ENCODE assay signal across 20 cellular contexts in genomic region chr19:55042344-55042678, GRCh38. TPM values are rescaled to one million over a fixed set of nuclear protein-coding genes. Genes with fewer than 3 reads are reported as not detected.
A peak's percentile ranks its signal among the peaks of the same experiment; 100 is the strongest.
DNase-seq lines count a peak whose midpoint lies in the region; ATAC-seq and TF ChIP-seq lines count a peak whose summit lies in the region.
"Had no signal": no experiment of that assay in that cellular context is flagged by ENCODE, and none has a peak within 500 bp of the region (broad histone marks: within the 10 kb centered on the region; RNA-seq: fewer than 3 reads in every experiment).

No MANE protein-coding gene starts in this region.

- no peaks in the 10 kb centered on the region for H3K27me3 ChIP-seq in CD8-positive, alpha-beta memory T cell (ENCODE audit: insufficient read depth, low read length, poor library complexity, severe bottlenecking)
- H3K27me3 ChIP-seq in suprapubic skin (no peaks in the 10 kb centered on the region), PC-9 (ENCODE audit: insufficient read depth, low read depth) (no peaks in the 10 kb centered on the region)
- H3K27me3 ChIP-seq: body of pancreas, gastroesophageal sphincter had no signal

- peaks cover 43% of the 10 kb centered on the region for H4K20me1 ChIP-seq in PC-9 (ENCODE audit: insufficient read depth)

- H2AFZ ChIP-seq in PC-9 = no peak overlapping the region

- no peaks in the 10 kb centered on the region for H3K9me2 ChIP-seq in PC-9 (ENCODE audit: insufficient read depth)

- H3K27me3 Mint-ChIP-seq in activated CD4-positive, alpha-beta T cell treated with anti-CD3 and anti-CD28 coated beads for 36 hours = no peaks in the 10 kb centered on the region
- no peaks in the 10 kb centered on the region for H3K27me3 Mint-ChIP-seq in CD8-positive, alpha-beta memory T cell
- H3K27me3 Mint-ChIP-seq in activated T-helper 2 cell treated with anti-CD3 and anti-CD28 coated beads, Interferon-gamma antibody, Interleukin-2, Interleukin-4, amounts not matched to agents 10 μg/mL and 5 μg/mL and 100 μg/mL, durations not matched to agents 14 hours and 24 hours and 36 hours (ENCODE audit: low read depth) = no peaks in the 10 kb centered on the region
- no peaks in the 10 kb centered on the region for H3K27me3 Mint-ChIP-seq in naive thymus-derived CD8-positive, alpha-beta T cell

- H3F3A ChIP-seq in PC-9 (ENCODE audit: insufficient read depth, low read depth) = peaks cover 32% of the 10 kb centered on the region; the same call in 1 of the 2 replicates

- peak overlapping the region; percentile 68 for H3K27ac Mint-ChIP-seq in activated CD4-positive, alpha-beta T cell treated with anti-CD3 and anti-CD28 coated beads for 36 hours
- H3K27ac Mint-ChIP-seq in CD8-positive, alpha-beta memory T cell = peak overlapping the region in 4 of 8 donors; percentile 47 to 92 (median 59)
- peak overlapping the region; percentile 81 for H3K27ac Mint-ChIP-seq in activated T-helper 2 cell treated with anti-CD3 and anti-CD28 coated beads, Interferon-gamma antibody, Interleukin-2, Interleukin-4, amounts not matched to agents 10 μg/mL and 5 μg/mL and 100 μg/mL, durations not matched to agents 14 hours and 24 hours and 36 hours
- peak overlapping the region; percentile 11 to 83 (median 76) for H3K27ac Mint-ChIP-seq in naive thymus-derived CD8-positive, alpha-beta T cell
- H3K27ac Mint-ChIP-seq: H9, nephron had no signal

- BruUV-seq in PC-9 (replicated peaks; lab: Mats Ljungman, UMichigan) = no TSS peak

- CTCF ChIA-PET in activated CD4-positive, alpha-beta T cell treated with anti-CD3 and anti-CD28 coated beads for 36 hours (lab: Charles Lee) = no interaction called here
- CTCF ChIA-PET in CD8-positive, alpha-beta memory T cell (lab: Charles Lee) = no interaction called here
- CTCF ChIA-PET in PC-9 (lab: Charles Lee) = no interaction called here

- peak overlapping the region; percentile 41 for H3K4me3 Mint-ChIP-seq in activated CD4-positive, alpha-beta T cell treated with anti-CD3 and anti-CD28 coated beads for 36 hours
- H3K4me3 Mint-ChIP-seq in CD8-positive, alpha-beta memory T cell = peak overlapping the region in 5 of 7 donors; percentile 25 to 70 (median 66)
- peak overlapping the region; percentile 71 for H3K4me3 Mint-ChIP-seq in activated T-helper 2 cell treated with anti-CD3 and anti-CD28 coated beads, Interferon-gamma antibody, Interleukin-2, Interleukin-4, amounts not matched to agents 10 μg/mL and 5 μg/mL and 100 μg/mL, durations not matched to agents 14 hours and 24 hours and 36 hours (ENCODE audit: low read depth)
- H3K4me3 Mint-ChIP-seq in naive thymus-derived CD8-positive, alpha-beta T cell = peak overlapping the region; percentile 48 to 87 (median 81)
- H3K4me3 Mint-ChIP-seq: H9, nephron had no signal

- TF ChIP-seq CTCF in suprapubic skin (IDR thresholded peaks at IDR 0.05) (no peak), PC-9 (conservative IDR thresholded peaks at IDR 0.05) (no peak)

- H3K79me2 ChIP-seq in PC-9 (ENCODE audit: low read depth) = no peaks in the 10 kb centered on the region

- peak; percentile 12 for DNase-seq in activated CD4-positive, alpha-beta T cell treated with anti-CD3 and anti-CD28 coated beads for 36 hours
- DNase-seq in activated CD4-positive, alpha-beta T cell treated with anti-CD3 and anti-CD28 coated beads, Interleukin-2, amount 50 U/mL, for 48 hours = no peak
- DNase-seq in CD8-positive, alpha-beta memory T cell = no peak
- DNase-seq in activated T-helper 2 cell treated with anti-CD3 and anti-CD28 coated beads, Interferon-gamma antibody, Interleukin-2, Interleukin-4, amounts not matched to agents 10 μg/mL and 5 μg/mL and 100 μg/mL, durations not matched to agents 14 hours and 24 hours and 36 hours (ENCODE audit: low spot score) = no peak
- no peak for DNase-seq in naive thymus-derived CD8-positive, alpha-beta T cell
- DNase-seq in suprapubic skin (ENCODE audit: low spot score in 2 of 2) = no peak
- DNase-seq in cerebellar nuclear complex (lab: John Stamatoyannopoulos, UW) = no peak
- DNase-seq in PC-9 = no peak
- DNase-seq: activated gamma-delta T cell treated with Interleukin-2 at 50 U/mL for 16 hours, body of pancreas, H9, kidney glomerular epithelial cell, NCI-H1417, NCI-H526 had no signal

- peak; percentile 35 for ATAC-seq in activated CD4-positive, alpha-beta T cell treated with anti-CD3 and anti-CD28 coated beads for 36 hours
- ATAC-seq in naive thymus-derived CD8-positive, alpha-beta T cell = no peak
- ATAC-seq: body of pancreas, esophagus mucosa, gastroesophageal sphincter had no signal

- POLR2A ChIA-PET in activated CD4-positive, alpha-beta T cell treated with anti-CD3 and anti-CD28 coated beads for 36 hours (lab: Charles Lee) = no interaction called here
- POLR2A ChIA-PET in CD8-positive, alpha-beta memory T cell (lab: Charles Lee) = interaction anchor here (0.6 kb wide), 2 partner anchors 342 to 712 kb away, joined by 3 to 9 read pairs; partner anchors contain the start of gene TMEM238
- POLR2A ChIA-PET in naive thymus-derived CD8-positive, alpha-beta T cell (lab: Charles Lee) = interaction anchor here (1.1 to 1.3 kb wide), 2 partner anchors 20 to 74 kb away, joined by 3 to 6 read pairs; partner anchors contain the start of gene RDH13
- POLR2A ChIA-PET in PC-9 (lab: Charles Lee; ENCODE audit: unreplicated experiment) = no interaction called here

- no peak overlapping the region for H3K4me2 ChIP-seq in PC-9

- 82% methylated on average over 9 of the region's 9 CpGs for WGBS in suprapubic skin

- H3K36me3 Mint-ChIP-seq in activated CD4-positive, alpha-beta T cell treated with anti-CD3 and anti-CD28 coated beads for 36 hours (ENCODE audit: low read depth) = peaks cover 28% of the 10 kb centered on the region
- peaks cover 0 to 47% (median 2%) of the 10 kb centered on the region in 3 donors for H3K36me3 Mint-ChIP-seq in CD8-positive, alpha-beta memory T cell
- peaks cover 44% of the 10 kb centered on the region for H3K36me3 Mint-ChIP-seq in activated T-helper 2 cell treated with anti-CD3 and anti-CD28 coated beads, Interferon-gamma antibody, Interleukin-2, Interleukin-4, amounts not matched to agents 10 μg/mL and 5 μg/mL and 100 μg/mL, durations not matched to agents 14 hours and 24 hours and 36 hours (ENCODE audit: low read depth)
- H3K36me3 Mint-ChIP-seq in naive thymus-derived CD8-positive, alpha-beta T cell = peaks cover 0 to 47% (median 8%) of the 10 kb centered on the region in 3 donors

- peaks cover 17% of the 10 kb centered on the region for H3K4me1 ChIP-seq in CD8-positive, alpha-beta memory T cell (ENCODE audit: insufficient read depth, low read length)
- H3K4me1 ChIP-seq in suprapubic skin = no peaks in the 10 kb centered on the region
- no peaks in the 10 kb centered on the region for H3K4me1 ChIP-seq in PC-9 (replicated peaks; ENCODE audit: insufficient read depth)
- H3K4me1 ChIP-seq: body of pancreas, gastroesophageal sphincter had no signal

- H3K4me3 ChIP-seq in CD8-positive, alpha-beta memory T cell (ENCODE audit: low read length) = no peak overlapping the region
- H3K4me3 ChIP-seq in suprapubic skin = no peak overlapping the region
- no peak overlapping the region for H3K4me3 ChIP-seq in PC-9
- H3K4me3 ChIP-seq: body of pancreas, gastroesophageal sphincter had no signal

- peaks cover 19% of the 10 kb centered on the region for H3K4me1 Mint-ChIP-seq in activated CD4-positive, alpha-beta T cell treated with anti-CD3 and anti-CD28 coated beads for 36 hours
- H3K4me1 Mint-ChIP-seq in CD8-positive, alpha-beta memory T cell = peaks cover 18 to 23% (median 21%) of the 10 kb centered on the region in 3 donors
- peaks cover 18% of the 10 kb centered on the region for H3K4me1 Mint-ChIP-seq in activated T-helper 2 cell treated with anti-CD3 and anti-CD28 coated beads, Interferon-gamma antibody, Interleukin-2, Interleukin-4, amounts not matched to agents 10 μg/mL and 5 μg/mL and 100 μg/mL, durations not matched to agents 14 hours and 24 hours and 36 hours (ENCODE audit: low read depth)
- H3K4me1 Mint-ChIP-seq in naive thymus-derived CD8-positive, alpha-beta T cell = peaks cover 16 to 22% (median 20%) of the 10 kb centered on the region in 4 donors
- H3K4me1 Mint-ChIP-seq: H9, nephron had no signal

- no peak for TF ChIP-seq POLR2A in suprapubic skin (IDR thresholded peaks at IDR 0.05)

- TF ChIP-seq EP300 in suprapubic skin (IDR thresholded peaks at IDR 0.05) = no peak

- H3K27ac ChIP-seq in CD8-positive, alpha-beta memory T cell (ENCODE audit: low read depth, low read length) = no peak overlapping the region
- no peak overlapping the region for H3K27ac ChIP-seq in suprapubic skin
- H3K27ac ChIP-seq in PC-9 = no peak overlapping the region
- H3K27ac ChIP-seq: body of pancreas, gastroesophageal sphincter had no signal

- intact Hi-C loops in activated CD4-positive, alpha-beta T cell treated with anti-CD3 and anti-CD28 coated beads for 36 hours (cut with DNase I, micrococcal nuclease) = no loop called here
- intact Hi-C loops in activated T-helper 2 cell treated with anti-CD3 and anti-CD28 coated beads, Interferon-gamma antibody, Interleukin-2, Interleukin-4, amounts not matched to agents 10 μg/mL and 5 μg/mL and 100 μg/mL, durations not matched to agents 14 hours and 24 hours and 36 hours (cut with micrococcal nuclease) = loop anchor here (2.0 kb wide), 1 partner anchor 20 kb away; the partner anchor contains the start of gene RDH13
- intact Hi-C loops in PC-9 (cut with micrococcal nuclease; ENCODE audit: unreplicated experiment) = no loop called here

- H3K9me3 Mint-ChIP-seq in activated CD4-positive, alpha-beta T cell treated with anti-CD3 and anti-CD28 coated beads for 36 hours (ENCODE audit: low read depth) = no peaks in the 10 kb centered on the region
- no peaks in the 10 kb centered on the region for H3K9me3 Mint-ChIP-seq in CD8-positive, alpha-beta memory T cell
- H3K9me3 Mint-ChIP-seq in activated T-helper 2 cell treated with anti-CD3 and anti-CD28 coated beads, Interferon-gamma antibody, Interleukin-2, Interleukin-4, amounts not matched to agents 10 μg/mL and 5 μg/mL and 100 μg/mL, durations not matched to agents 14 hours and 24 hours and 36 hours = no peaks in the 10 kb centered on the region
- peaks cover 0 to 2% (median 0%) of the 10 kb centered on the region in 9 donors for H3K9me3 Mint-ChIP-seq in naive thymus-derived CD8-positive, alpha-beta T cell
- H3K9me3 Mint-ChIP-seq: H9, nephron had no signal

- no peaks in the 10 kb centered on the region for H3K36me3 ChIP-seq in CD8-positive, alpha-beta memory T cell (ENCODE audit: insufficient read depth, low read length)
- H3K36me3 ChIP-seq in suprapubic skin = peaks cover 59% of the 10 kb centered on the region
- peaks cover 10% of the 10 kb centered on the region for H3K36me3 ChIP-seq in PC-9 (ENCODE audit: low read depth)

- no peaks in the 10 kb centered on the region for H3K9me3 ChIP-seq in CD8-positive, alpha-beta memory T cell (ENCODE audit: low read length)
- H3K9me3 ChIP-seq in suprapubic skin (no peaks in the 10 kb centered on the region), PC-9 (ENCODE audit: insufficient read depth, low read depth) (no peaks in the 10 kb centered on the region)
- H3K9me3 ChIP-seq: body of pancreas, gastroesophageal sphincter had no signal

RNA-seq across cellular contexts. Expression of gene GP6, which starts 4.2 kb away (rescaled TPM):
- under 1 TPM in 1 of 2 experiments, not detected in 1; 0.09 TPM for total RNA-seq in activated CD4-positive, alpha-beta T cell treated with anti-CD3 and anti-CD28 coated beads for 36 hours
- not detected for total RNA-seq in CD8-positive, alpha-beta memory T cell
- 0.21 TPM for polyA plus RNA-seq in CD8-positive, alpha-beta memory T cell
- total RNA-seq in activated T-helper 2 cell treated with anti-CD3 and anti-CD28 coated beads, Interferon-gamma antibody, Interleukin-2, Interleukin-4, amounts not matched to agents 10 μg/mL and 5 μg/mL and 100 μg/mL, durations not matched to agents 14 hours and 24 hours and 36 hours = 0.37 and 0.50 TPM in 2 replicates
- total RNA-seq in naive thymus-derived CD8-positive, alpha-beta T cell = under 1 TPM; 0.31 to 0.69 TPM
- polyA plus RNA-seq in naive thymus-derived CD8-positive, alpha-beta T cell = under 1 TPM in 1 of 3 donors, not detected in 2; 0.08 TPM
- total RNA-seq in suprapubic skin (1 to 10 TPM in 2 of 4 donors, under 1 TPM in 1, not detected in 1; 0.42 to 2.6 (median 1.7) TPM), PC-9 (2021) (0.76 and 1.3 TPM in 2 replicates)
- total RNA-seq: dermis microvascular lymphatic vessel endothelial cell, gastroesophageal sphincter, urinary bladder had no signal
- polyA plus RNA-seq: BJ had no signal

RNA-seq across cellular contexts. Expression of gene RDH13, which starts 20.6 kb away (rescaled TPM):
- 10 to 100 TPM; 11.9 to 12.8 TPM for total RNA-seq in activated CD4-positive, alpha-beta T cell treated with anti-CD3 and anti-CD28 coated beads for 36 hours
- 10 to 100 TPM; 21.4 to 22.2 TPM for total RNA-seq in CD8-positive, alpha-beta memory T cell
- polyA plus RNA-seq in CD8-positive, alpha-beta memory T cell = 15.8 TPM
- 18.3 and 18.9 TPM in 2 replicates for total RNA-seq in activated T-helper 2 cell treated with anti-CD3 and anti-CD28 coated beads, Interferon-gamma antibody, Interleukin-2, Interleukin-4, amounts not matched to agents 10 μg/mL and 5 μg/mL and 100 μg/mL, durations not matched to agents 14 hours and 24 hours and 36 hours
- 10 to 100 TPM; 24.3 to 26.1 TPM for total RNA-seq in naive thymus-derived CD8-positive, alpha-beta T cell
- polyA plus RNA-seq in naive thymus-derived CD8-positive, alpha-beta T cell = 10 to 100 TPM in 1 of 3 donors, 1 to 10 TPM in 2; 4.3 to 18.0 (median 5.3) TPM
- total RNA-seq in suprapubic skin = 100 to 1,000 TPM in 2 of 4 donors, 10 to 100 TPM in 2; 70.6 to 225 (median 108) TPM
- 39.8 and 42.1 TPM in 2 replicates for total RNA-seq in PC-9 (2021)

RNA-seq across cellular contexts. Expression of gene EPS8L1, which starts 33.4 kb away (rescaled TPM):
- 1 to 10 TPM; 2.2 to 2.3 TPM for total RNA-seq in activated CD4-positive, alpha-beta T cell treated with anti-CD3 and anti-CD28 coated beads for 36 hours
- under 1 TPM; 0.27 to 0.74 TPM for total RNA-seq in CD8-positive, alpha-beta memory T cell
- 0.28 TPM for polyA plus RNA-seq in CD8-positive, alpha-beta memory T cell
- 4.9 and 6.6 TPM in 2 replicates for total RNA-seq in activated T-helper 2 cell treated with anti-CD3 and anti-CD28 coated beads, Interferon-gamma antibody, Interleukin-2, Interleukin-4, amounts not matched to agents 10 μg/mL and 5 μg/mL and 100 μg/mL, durations not matched to agents 14 hours and 24 hours and 36 hours
- total RNA-seq in naive thymus-derived CD8-positive, alpha-beta T cell = under 1 TPM in 1 of 2 experiments, not detected in 1; 0.39 TPM
- 1 to 10 TPM in 1 of 3 donors, under 1 TPM in 2; 0.81 to 2.1 (median 0.85) TPM for polyA plus RNA-seq in naive thymus-derived CD8-positive, alpha-beta T cell
- 100 to 1,000 TPM; 243 to 384 (median 304) TPM for total RNA-seq in suprapubic skin
- 111 and 162 TPM in 2 replicates for total RNA-seq in PC-9 (2021)

Comparison
In these comparisons a context has a peak if more than half of its experiments do, and no peak if none do; other contexts are left out.
1. RNA of gene EPS8L1, which starts 33.4 kb away (total RNA-seq): 243 to 384 TPM in suprapubic skin and 111 to 162 TPM in PC-9; 4.9 to 6.6 TPM in activated T-helper 2 cell treated with anti-CD3 and anti-CD28 coated beads, Interferon-gamma antibody, Interleukin-2, Interleukin-4, amounts not matched to agents 10 μg/mL and 5 μg/mL and 100 μg/mL, durations not matched to agents 14 hours and 24 hours and 36 hours, 2.2 to 2.3 TPM in activated CD4-positive, alpha-beta T cell treated with anti-CD3 and anti-CD28 coated beads for 36 hours, 0.27 to 0.74 TPM in CD8-positive, alpha-beta memory T cell and 0.39 TPM in naive thymus-derived CD8-positive, alpha-beta T cell; every median in the first group is over 10 times any median in the second.
2. POLR2A ChIA-PET loops: an anchor here in CD8-positive, alpha-beta memory T cell (0.6 kb wide) and naive thymus-derived CD8-positive, alpha-beta T cell (1.1 to 1.3 kb wide); none called in activated CD4-positive, alpha-beta T cell treated with anti-CD3 and anti-CD28 coated beads for 36 hours and PC-9.
3. Peak in every context shown above with its lines, with median percentiles within 50 percentile points of each other: H3K4me3 Mint-ChIP-seq.